18 cellular contexts compared by ENCODE assay signal in genomic region chr22:28188480-28188879, GRCh38.
DNase-seq lines count a peak whose midpoint lies in the region; TF ChIP-seq lines count a peak whose summit lies in the region.
"Had no signal": no experiment of that assay in that cellular context is flagged by ENCODE, and none has a peak within 500 bp of the region (broad histone marks: within the 10 kb centered on the region; RNA-seq: fewer than 3 reads in every experiment).

No MANE protein-coding gene starts in this region.

- intact Hi-C loops in activated naive CD4-positive, alpha-beta T cell treated with anti-CD3 and anti-CD28 coated beads for 36 hours (cut with micrococcal nuclease): no loop called here

- H3K36me3 ChIP-seq in ectodermal cell (ENCODE audit: control insufficient read depth, insufficient read depth, low read length) (no peaks in the 10 kb centered on the region), mesenchymal stem cell (ENCODE audit: control insufficient read depth in 1 of 2, insufficient read depth in 2 of 2, low read depth in 1 of 2, low read length in 2 of 2) (no peaks in the 10 kb centered on the region), GM23248 (ENCODE audit: low read depth) (no peaks in the 10 kb centered on the region), MM.1S (replicated peaks; ENCODE audit: insufficient read depth, low read length) (no peaks in the 10 kb centered on the region)
- H3K36me3 ChIP-seq: BLaER1 had no signal

- H3K18ac ChIP-seq in mesenchymal stem cell (ENCODE audit: low read depth in 1 of 2, low read length in 2 of 2): no peak overlapping the region

- 27 to 39% methylated on average over 4 of the region's 4 CpGs for WGBS in ectodermal cell, 2 experiments
- 83% methylated on average over 3 of the region's 4 CpGs for WGBS in mesenchymal stem cell
- 62% methylated on average over 4 of the region's 4 CpGs for WGBS in GM23248 (ENCODE audit: low coverage in 1 of 2, low lambda C conversion rate in 2 of 2, missing lambda C conversion rate in 2 of 2), 2 experiments

- in situ Hi-C loops in GM23248 (cut with MboI): no loop called here

- no peak overlapping the region for H2BK5ac ChIP-seq in mesenchymal stem cell (ENCODE audit: low read depth, low read length, poor library complexity, severe bottlenecking)

- H3F3A ChIP-seq in GM23248 (ENCODE audit: insufficient read depth): no peaks in the 10 kb centered on the region
- H3F3A ChIP-seq in MM.1S (ENCODE audit: insufficient read depth, low read length): no peaks in the 10 kb centered on the region

- no peak overlapping the region for H3K14ac ChIP-seq in mesenchymal stem cell (ENCODE audit: low read length in 2 of 2)

- H3K23ac ChIP-seq in mesenchymal stem cell (ENCODE audit: low read length in 2 of 2): no peak overlapping the region

- no peak overlapping the region for H3K4me3 Mint-ChIP-seq in activated naive CD4-positive, alpha-beta T cell treated with anti-CD3 and anti-CD28 coated beads, Interleukin-2, amount 50 U/mL, for 24 hours
- H3K4me3 Mint-ChIP-seq in activated naive CD4-positive, alpha-beta T cell treated with anti-CD3 and anti-CD28 coated beads for 36 hours: no peak overlapping the region
- H3K4me3 Mint-ChIP-seq: CD8-positive, alpha-beta T cell had no signal

- H3K79me2 ChIP-seq in GM23248 (ENCODE audit: insufficient read depth) (peaks cover 21% of the 10 kb centered on the region), MM.1S (ENCODE audit: low read length) (no peaks in the 10 kb centered on the region)

- peaks cover 12% of the 10 kb centered on the region for H3K4me1 ChIP-seq in ectodermal cell (ENCODE audit: control insufficient read depth, insufficient read depth, low read length)
- no peaks in the 10 kb centered on the region for H3K4me1 ChIP-seq in mesenchymal stem cell (ENCODE audit: control insufficient read depth, insufficient read depth, low read depth, low read length)
- H3K4me1 ChIP-seq in GM23248 (ENCODE audit: insufficient read depth): no peaks in the 10 kb centered on the region
- H3K4me1 ChIP-seq in MM.1S (ENCODE audit: low read length): no peaks in the 10 kb centered on the region
- H3K4me1 ChIP-seq: A549, BLaER1 had no signal

- H3K27ac ChIP-seq in ectodermal cell (ENCODE audit: insufficient read depth, low read depth, low read length, poor library complexity, severe bottlenecking): peak overlapping the region; percentile 57
- no peak overlapping the region for H3K27ac ChIP-seq in mesenchymal stem cell (ENCODE audit: low read length, poor library complexity, severe bottlenecking)
- H3K27ac ChIP-seq in GM23248: no peak overlapping the region
- no peak overlapping the region for H3K27ac ChIP-seq in MM.1S (ENCODE audit: low read length)
- H3K27ac ChIP-seq: A549, BLaER1 had no signal

- H3K9me3 ChIP-seq in ectodermal cell (ENCODE audit: control insufficient read depth, low read length) (no peaks in the 10 kb centered on the region), mesenchymal stem cell (ENCODE audit: control insufficient read depth, low read length) (no peaks in the 10 kb centered on the region), GM23248 (ENCODE audit: low read depth) (no peaks in the 10 kb centered on the region), MM.1S (replicated peaks; ENCODE audit: insufficient read depth, low read length) (no peaks in the 10 kb centered on the region)
- H3K9me3 ChIP-seq: A549, BLaER1 had no signal

- H3K9me2 ChIP-seq in GM23248 (ENCODE audit: insufficient read depth) (no peaks in the 10 kb centered on the region; the same call in 1 of the 2 replicates), MM.1S (replicated peaks; ENCODE audit: insufficient read depth, low read length) (no peaks in the 10 kb centered on the region)

- H2BK15ac ChIP-seq in mesenchymal stem cell (ENCODE audit: low read depth, poor library complexity, severe bottlenecking): no peak overlapping the region

- no peak overlapping the region for H2AK5ac ChIP-seq in mesenchymal stem cell (ENCODE audit: low read length, severe bottlenecking)

- no peak overlapping the region for H3K4ac ChIP-seq in mesenchymal stem cell (ENCODE audit: low read depth in 1 of 2, low read length in 2 of 2)

- peak overlapping the region; percentile 69 for H3K27ac Mint-ChIP-seq in activated naive CD4-positive, alpha-beta T cell treated with anti-CD3 and anti-CD28 coated beads, Interleukin-2, amount 50 U/mL, for 24 hours
- no peak overlapping the region for H3K27ac Mint-ChIP-seq in activated naive CD4-positive, alpha-beta T cell treated with anti-CD3 and anti-CD28 coated beads for 36 hours
- H3K27ac Mint-ChIP-seq: CD8-positive, alpha-beta T cell had no signal

- H3K79me1 ChIP-seq in mesenchymal stem cell (replicated peaks; ENCODE audit: low read length, poor library complexity, severe bottlenecking): peaks cover 15% of the 10 kb centered on the region

- no peak overlapping the region for H4K91ac ChIP-seq in mesenchymal stem cell (ENCODE audit: low read length)

- H4K20me1 ChIP-seq in GM23248 (ENCODE audit: insufficient read depth) (no peaks in the 10 kb centered on the region), MM.1S (ENCODE audit: insufficient read depth, low read length) (no peaks in the 10 kb centered on the region)
- H4K20me1 ChIP-seq: BLaER1 had no signal

- TF ChIP-seq CTCF in MM.1S (IDR thresholded peaks at IDR 0.05; ENCODE audit: low read length): no peak

- no peaks in the 10 kb centered on the region for H3K27me3 ChIP-seq in ectodermal cell (ENCODE audit: control insufficient read depth, insufficient read depth, low read length, poor library complexity, severe bottlenecking)
- no peaks in the 10 kb centered on the region for H3K27me3 ChIP-seq in mesenchymal stem cell (ENCODE audit: control insufficient read depth in 1 of 2, insufficient read depth in 1 of 2, low read length in 2 of 2)
- H3K27me3 ChIP-seq in GM23248 (replicated peaks; ENCODE audit: insufficient read depth): no peaks in the 10 kb centered on the region
- H3K27me3 ChIP-seq in MM.1S (replicated peaks; ENCODE audit: insufficient read depth, low read length): no peaks in the 10 kb centered on the region
- H3K27me3 ChIP-seq: BLaER1 had no signal

- no peaks in the 10 kb centered on the region for H3K9me3 Mint-ChIP-seq in activated naive CD4-positive, alpha-beta T cell treated with anti-CD3 and anti-CD28 coated beads, Interleukin-2, amount 50 U/mL, for 24 hours
- no peaks in the 10 kb centered on the region for H3K9me3 Mint-ChIP-seq in activated naive CD4-positive, alpha-beta T cell treated with anti-CD3 and anti-CD28 coated beads for 36 hours
- H3K9me3 Mint-ChIP-seq: CD8-positive, alpha-beta T cell had no signal

- H3K4me2 ChIP-seq in mesenchymal stem cell (ENCODE audit: low read length, poor library complexity, severe bottlenecking) (no peak overlapping the region), GM23248 (ENCODE audit: unreplicated experiment) (no peak overlapping the region), MM.1S (ENCODE audit: low read depth, low read length) (no peak overlapping the region)
- H3K4me2 ChIP-seq: A549, BLaER1 had no signal

- H3K9ac ChIP-seq in mesenchymal stem cell (ENCODE audit: low read length): no peak overlapping the region
- no peak overlapping the region for H3K9ac ChIP-seq in GM23248
- H3K9ac ChIP-seq in MM.1S (ENCODE audit: low read length): no peak overlapping the region
- H3K9ac ChIP-seq: BLaER1 had no signal

- no peak overlapping the region for H2BK12ac ChIP-seq in mesenchymal stem cell (ENCODE audit: low read length in 2 of 2)

- H2AFZ ChIP-seq in mesenchymal stem cell (ENCODE audit: low read depth, low read length): no peak overlapping the region
- H2AFZ ChIP-seq in GM23248: no peak overlapping the region
- no peak overlapping the region for H2AFZ ChIP-seq in MM.1S (ENCODE audit: low read length)

- no peaks in the 10 kb centered on the region for H3K4me1 Mint-ChIP-seq in activated naive CD4-positive, alpha-beta T cell treated with anti-CD3 and anti-CD28 coated beads, Interleukin-2, amount 50 U/mL, for 24 hours
- H3K4me1 Mint-ChIP-seq in activated naive CD4-positive, alpha-beta T cell treated with anti-CD3 and anti-CD28 coated beads for 36 hours (ENCODE audit: low read depth): no peaks in the 10 kb centered on the region

- CTCF ChIA-PET in activated naive CD4-positive, alpha-beta T cell treated with anti-CD3 and anti-CD28 coated beads for 36 hours (lab: Charles Lee): no interaction called here

- DNase-seq in activated naive CD4-positive, alpha-beta T cell treated with anti-CD3 and anti-CD28 coated beads for 36 hours: no peak
- DNase-seq in left kidney (ENCODE audit: low read depth, low spot score): peak; percentile 62
- no peak for DNase-seq in mesenchymal stem cell
- no peak for DNase-seq in GM23248
- DNase-seq in MM.1S: no peak
- DNase-seq: CD8-positive, alpha-beta T cell; HCEC 1CT; IMR-90; NCI-H1048; NCI-H1436; NCI-H2029; NCI-H226; NCI-H524; SW 1271 had no signal

- peaks cover 6% of the 10 kb centered on the region for H3K27me3 Mint-ChIP-seq in activated naive CD4-positive, alpha-beta T cell treated with anti-CD3 and anti-CD28 coated beads, Interleukin-2, amount 50 U/mL, for 24 hours
- H3K27me3 Mint-ChIP-seq in activated naive CD4-positive, alpha-beta T cell treated with anti-CD3 and anti-CD28 coated beads for 36 hours (ENCODE audit: low read depth): no peaks in the 10 kb centered on the region

- H3K4me3 ChIP-seq in ectodermal cell (ENCODE audit: insufficient read depth, low read depth, low read length): no peak overlapping the region
- no peak overlapping the region for H3K4me3 ChIP-seq in mesenchymal stem cell (ENCODE audit: insufficient read depth in 1 of 2, low read depth in 1 of 2, low read length in 2 of 2)
- no peak overlapping the region for H3K4me3 ChIP-seq in GM23248
- no peak overlapping the region for H3K4me3 ChIP-seq in MM.1S (ENCODE audit: low read length)
- H3K4me3 ChIP-seq: A549, BLaER1 had no signal

- no peak overlapping the region for H4K8ac ChIP-seq in mesenchymal stem cell (ENCODE audit: low read length)

- no peak overlapping the region for H2BK120ac ChIP-seq in mesenchymal stem cell (ENCODE audit: low read depth, low read length)

- H3K36me3 Mint-ChIP-seq in activated naive CD4-positive, alpha-beta T cell treated with anti-CD3 and anti-CD28 coated beads, Interleukin-2, amount 50 U/mL, for 24 hours: no peaks in the 10 kb centered on the region
- H3K36me3 Mint-ChIP-seq in activated naive CD4-positive, alpha-beta T cell treated with anti-CD3 and anti-CD28 coated beads for 36 hours (ENCODE audit: low read depth): no peaks in the 10 kb centered on the region
- H3K36me3 Mint-ChIP-seq: CD8-positive, alpha-beta T cell had no signal
